In genomic region chr13:80339841-80340642, GRCh38 we compare ENCODE assay signal across 8 cellular contexts. TPM values are rescaled to one million over a fixed set of nuclear protein-coding genes. Genes with fewer than 3 reads are reported as not detected.
DNase-seq lines count a peak whose midpoint lies in the region; ATAC-seq and TF ChIP-seq lines count a peak whose summit lies in the region.

No MANE protein-coding gene starts in this region.

- no peak overlapping the region for H3K27ac ChIP-seq in SK-N-MC
- no peak overlapping the region for H3K27ac ChIP-seq in effector memory CD4-positive, alpha-beta T cell (ENCODE audit: insufficient read depth, low read length, poor library complexity, severe bottlenecking)
- H3K27ac ChIP-seq in tibial artery = peak overlapping the region; percentile 89 to 93

- peak overlapping the region; percentile 79 for H3K9ac ChIP-seq in SK-N-MC (ENCODE audit: insufficient read length)

- intact Hi-C loops in tibial artery (cut with DNase I; ENCODE audit: low total_unique reads) = loop anchor here (10.0 kb wide), 3 partner anchors 215 to 665 kb away; no protein-coding TSS in a partner anchor

- ATAC-seq in HG03175 (IDR thresholded peaks at IDR 0.05; ENCODE audit: unreplicated experiment) = peak; percentile 25

- peak overlapping the region; percentile 92 for H3K4me3 ChIP-seq in SK-N-MC
- peak overlapping the region; percentile 37 for H3K4me3 ChIP-seq in effector memory CD4-positive, alpha-beta T cell (ENCODE audit: insufficient read depth, low read depth, low read length, poor library complexity, severe bottlenecking)
- H3K4me3 ChIP-seq in tibial artery = peak overlapping the region; percentile 77 to 80

- H3K4me1 ChIP-seq in effector memory CD4-positive, alpha-beta T cell (ENCODE audit: control insufficient read depth, insufficient read depth, low read length, poor library complexity, severe bottlenecking) = peaks cover 27% of the 10 kb centered on the region
- H3K4me1 ChIP-seq in tibial artery = peaks cover 0 to 44% (median 12%) of the 10 kb centered on the region in 4 donors

- no peaks in the 10 kb centered on the region for H3K9me3 ChIP-seq in SK-N-MC (ENCODE audit: low read depth, low read length)
- H3K9me3 ChIP-seq in effector memory CD4-positive, alpha-beta T cell (ENCODE audit: control insufficient read depth, low read length) = no peaks in the 10 kb centered on the region
- H3K9me3 ChIP-seq in tibial artery = no peaks in the 10 kb centered on the region

- DNase-seq in DMS153 treated with DMSO at 0.1 percent for 48 hours (lab: John Stamatoyannopoulos, UW; ENCODE audit: unreplicated experiment) = peak; percentile 40
- no peak for DNase-seq in DMS153 (lab: John Stamatoyannopoulos, UW)
- DNase-seq in SK-N-MC (ENCODE audit: low read depth, low spot score) = no peak
- DNase-seq in effector memory CD4-positive, alpha-beta T cell = no peak
- peak; percentile 63 to 72 for DNase-seq in lung microvascular endothelial cell (ENCODE audit: low read depth in 2 of 2)
- peak; percentile 58 to 76 for DNase-seq in tibial artery
- no peak for DNase-seq in GM19240 (ENCODE audit: insufficient read length, low spot score)

- H3K36me3 ChIP-seq in SK-N-MC (ENCODE audit: insufficient read depth, low read length) = no peaks in the 10 kb centered on the region; the same call in 1 of the 2 replicates
- H3K36me3 ChIP-seq in effector memory CD4-positive, alpha-beta T cell (ENCODE audit: control insufficient read depth, insufficient read depth, low read length) = no peaks in the 10 kb centered on the region
- H3K36me3 ChIP-seq in tibial artery = peaks cover 8 to 14% (median 11%) of the 10 kb centered on the region in 3 donors

- no peak for TF ChIP-seq CTCF in tibial artery (IDR thresholded peaks at IDR 0.05)

- H3K27me3 ChIP-seq in effector memory CD4-positive, alpha-beta T cell (replicated peaks; ENCODE audit: control insufficient read depth, insufficient read depth, low read length, poor library complexity, severe bottlenecking) = peaks cover 28% of the 10 kb centered on the region
- H3K27me3 ChIP-seq in tibial artery = no peaks in the 10 kb centered on the region

RNA-seq across cellular contexts. Expression of gene SPRY2, which starts 0.9 kb away (rescaled TPM):
- total RNA-seq in lung microvascular endothelial cell = 10.2 and 14.7 TPM in 2 replicates

Comparison
In these comparisons a context has a peak if more than half of its experiments do, and no peak if none do; other contexts are left out.
1. DNase-seq: peak in DMS153 treated with DMSO at 0.1 percent for 48 hours (single experiment), lung microvascular endothelial cell (2 of 2) and tibial artery (2 of 2); none in DMS153 (single experiment), SK-N-MC (single experiment), effector memory CD4-positive, alpha-beta T cell (0 of 3) and GM19240 (single experiment).
2. H3K27ac ChIP-seq: peak in tibial artery (2 of 2); none in SK-N-MC (single experiment) and effector memory CD4-positive, alpha-beta T cell (single experiment).
3. H3K4me3 ChIP-seq: peak in every context shown above with its lines; median percentile 92 in SK-N-MC; 78 in tibial artery; 37 in effector memory CD4-positive, alpha-beta T cell.